1 cellular context compared by ENCODE assay signal in genomic region chr16:67966549-67967182, GRCh38.
TF ChIP-seq lines count a peak whose summit lies in the region.

No MANE protein-coding gene starts in this region.

TF ChIP-seq in HepG2, 621 proteins besides CTCF, POLR2A, EP300 and RAD21 (continued from another document):
- no peak for TF ChIP-seq ZNF597 (CRISPR knock-in tag; IDR thresholded peaks at IDR 0.05)
- TF ChIP-seq SRY (CRISPR knock-in tag; IDR thresholded peaks at IDR 0.05): no peak
- TF ChIP-seq SMC3 (IDR thresholded peaks at IDR 0.05; ENCODE audit: low read length): no peak
- TF ChIP-seq, protein P1, sequence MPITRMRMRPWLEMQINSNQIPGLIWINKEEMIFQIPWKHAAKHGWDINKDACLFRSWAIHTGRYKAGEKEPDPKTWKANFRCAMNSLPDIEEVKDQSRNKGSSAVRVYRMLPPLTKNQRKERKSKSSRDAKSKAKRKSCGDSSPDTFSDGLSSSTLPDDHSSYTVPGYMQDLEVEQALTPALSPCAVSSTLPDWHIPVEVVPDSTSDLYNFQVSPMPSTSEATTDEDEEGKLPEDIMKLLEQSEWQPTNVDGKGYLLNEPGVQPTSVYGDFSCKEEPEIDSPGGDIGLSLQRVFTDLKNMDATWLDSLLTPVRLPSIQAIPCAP (CRISPR knock-in tag; IDR thresholded peaks at IDR 0.05; ENCODE audit: low read depth): no peak; the same call in 1 of the 2 replicates
- TF ChIP-seq ZNF75D (CRISPR knock-in tag; IDR thresholded peaks at IDR 0.05; ENCODE audit: borderline replicate concordance): no peak
- no peak for TF ChIP-seq ZNF510 (CRISPR knock-in tag; IDR thresholded peaks at IDR 0.05; ENCODE audit: low read depth)
- no peak for TF ChIP-seq PTBP1 (IDR thresholded peaks at IDR 0.05; ENCODE audit: low read depth, low read length, poor library complexity, severe bottlenecking)
- TF ChIP-seq CREBL2 (CRISPR knock-in tag; IDR thresholded peaks at IDR 0.05; ENCODE audit: borderline replicate concordance): no peak
- no peak for TF ChIP-seq NONO (IDR thresholded peaks at IDR 0.05)
- TF ChIP-seq NONO (CRISPR knock-in tag; conservative IDR thresholded peaks at IDR 0.05): no peak
- TF ChIP-seq KLF15 (CRISPR knock-in tag; IDR thresholded peaks at IDR 0.05; ENCODE audit: borderline replicate concordance): no peak
- TF ChIP-seq ZSCAN29 (CRISPR knock-in tag; conservative IDR thresholded peaks at IDR 0.05): no peak; the same call in 1 of the 2 replicates
- no peak for TF ChIP-seq RARA (CRISPR knock-in tag; IDR thresholded peaks at IDR 0.05)
- TF ChIP-seq HCFC1 (IDR thresholded peaks at IDR 0.05; ENCODE audit: low read depth, low read length): no peak
- TF ChIP-seq KLF12 (CRISPR knock-in tag; IDR thresholded peaks at IDR 0.05; ENCODE audit: borderline replicate concordance): no peak; the same call in 1 of the 2 replicates
- no peak for TF ChIP-seq CBX1 (IDR thresholded peaks at IDR 0.05; ENCODE audit: low read depth)
- TF ChIP-seq HMG20B (CRISPR knock-in tag; conservative IDR thresholded peaks at IDR 0.05): no peak
- no peak for TF ChIP-seq ZSCAN20 (CRISPR knock-in tag; IDR thresholded peaks at IDR 0.05; ENCODE audit: borderline replicate concordance)
- TF ChIP-seq GFI1 (CRISPR knock-in tag; IDR thresholded peaks at IDR 0.05; ENCODE audit: borderline replicate concordance): no peak
- TF ChIP-seq ZBTB43 (CRISPR knock-in tag; conservative IDR thresholded peaks at IDR 0.05): no peak
- TF ChIP-seq, protein P2, sequence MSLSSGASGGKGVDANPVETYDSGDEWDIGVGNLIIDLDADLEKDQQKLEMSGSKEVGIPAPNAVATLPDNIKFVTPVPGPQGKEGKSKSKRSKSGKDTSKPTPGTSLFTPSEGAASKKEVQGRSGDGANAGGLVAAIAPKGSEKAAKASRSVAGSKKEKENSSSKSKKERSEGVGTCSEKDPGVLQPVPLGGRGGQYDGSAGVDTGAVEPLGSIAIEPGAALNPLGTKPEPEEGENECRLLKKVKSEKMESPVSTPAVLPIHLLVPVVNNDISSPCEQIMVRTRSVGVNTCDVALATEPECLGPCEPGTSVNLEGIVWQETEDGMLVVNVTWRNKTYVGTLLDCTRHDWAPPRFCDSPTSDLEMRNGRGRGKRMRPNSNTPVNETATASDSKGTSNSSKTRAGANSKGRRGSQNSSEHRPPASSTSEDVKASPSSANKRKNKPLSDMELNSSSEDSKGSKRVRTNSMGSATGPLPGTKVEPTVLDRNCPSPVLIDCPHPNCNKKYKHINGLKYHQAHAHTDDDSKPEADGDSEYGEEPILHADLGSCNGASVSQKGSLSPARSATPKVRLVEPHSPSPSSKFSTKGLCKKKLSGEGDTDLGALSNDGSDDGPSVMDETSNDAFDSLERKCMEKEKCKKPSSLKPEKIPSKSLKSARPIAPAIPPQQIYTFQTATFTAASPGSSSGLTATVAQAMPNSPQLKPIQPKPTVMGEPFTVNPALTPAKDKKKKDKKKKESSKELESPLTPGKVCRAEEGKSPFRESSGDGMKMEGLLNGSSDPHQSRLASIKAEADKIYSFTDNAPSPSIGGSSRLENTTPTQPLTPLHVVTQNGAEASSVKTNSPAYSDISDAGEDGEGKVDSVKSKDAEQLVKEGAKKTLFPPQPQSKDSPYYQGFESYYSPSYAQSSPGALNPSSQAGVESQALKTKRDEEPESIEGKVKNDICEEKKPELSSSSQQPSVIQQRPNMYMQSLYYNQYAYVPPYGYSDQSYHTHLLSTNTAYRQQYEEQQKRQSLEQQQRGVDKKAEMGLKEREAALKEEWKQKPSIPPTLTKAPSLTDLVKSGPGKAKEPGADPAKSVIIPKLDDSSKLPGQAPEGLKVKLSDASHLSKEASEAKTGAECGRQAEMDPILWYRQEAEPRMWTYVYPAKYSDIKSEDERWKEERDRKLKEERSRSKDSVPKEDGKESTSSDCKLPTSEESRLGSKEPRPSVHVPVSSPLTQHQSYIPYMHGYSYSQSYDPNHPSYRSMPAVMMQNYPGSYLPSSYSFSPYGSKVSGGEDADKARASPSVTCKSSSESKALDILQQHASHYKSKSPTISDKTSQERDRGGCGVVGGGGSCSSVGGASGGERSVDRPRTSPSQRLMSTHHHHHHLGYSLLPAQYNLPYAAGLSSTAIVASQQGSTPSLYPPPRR (CRISPR knock-in tag; IDR thresholded peaks at IDR 0.05; ENCODE audit: borderline replicate concordance): peak; percentile 53; the same call in 1 of the 2 replicates
- peak; percentile 40 for TF ChIP-seq POLR2AphosphoS5 (IDR thresholded peaks at IDR 0.05; ENCODE audit: low read depth, low read length)
- no peak for TF ChIP-seq TP53 (CRISPR knock-in tag; conservative IDR thresholded peaks at IDR 0.05)
- no peak for TF ChIP-seq AHR (CRISPR knock-in tag; IDR thresholded peaks at IDR 0.05)
- TF ChIP-seq, protein P3, sequence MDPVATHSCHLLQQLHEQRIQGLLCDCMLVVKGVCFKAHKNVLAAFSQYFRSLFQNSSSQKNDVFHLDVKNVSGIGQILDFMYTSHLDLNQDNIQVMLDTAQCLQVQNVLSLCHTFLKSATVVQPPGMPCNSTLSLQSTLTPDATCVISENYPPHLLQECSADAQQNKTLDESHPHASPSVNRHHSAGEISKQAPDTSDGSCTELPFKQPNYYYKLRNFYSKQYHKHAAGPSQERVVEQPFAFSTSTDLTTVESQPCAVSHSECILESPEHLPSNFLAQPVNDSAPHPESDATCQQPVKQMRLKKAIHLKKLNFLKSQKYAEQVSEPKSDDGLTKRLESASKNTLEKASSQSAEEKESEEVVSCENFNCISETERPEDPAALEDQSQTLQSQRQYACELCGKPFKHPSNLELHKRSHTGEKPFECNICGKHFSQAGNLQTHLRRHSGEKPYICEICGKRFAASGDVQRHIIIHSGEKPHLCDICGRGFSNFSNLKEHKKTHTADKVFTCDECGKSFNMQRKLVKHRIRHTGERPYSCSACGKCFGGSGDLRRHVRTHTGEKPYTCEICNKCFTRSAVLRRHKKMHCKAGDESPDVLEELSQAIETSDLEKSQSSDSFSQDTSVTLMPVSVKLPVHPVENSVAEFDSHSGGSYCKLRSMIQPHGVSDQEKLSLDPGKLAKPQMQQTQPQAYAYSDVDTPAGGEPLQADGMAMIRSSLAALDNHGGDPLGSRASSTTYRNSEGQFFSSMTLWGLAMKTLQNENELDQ (CRISPR knock-in tag; IDR thresholded peaks at IDR 0.05; ENCODE audit: borderline replicate concordance): no peak
- no peak for TF ChIP-seq KLF13 (CRISPR knock-in tag; IDR thresholded peaks at IDR 0.05)
- no peak for TF ChIP-seq RAD51 (IDR thresholded peaks at IDR 0.05; ENCODE audit: borderline replicate concordance)
- no peak for TF ChIP-seq NFAT5 (CRISPR knock-in tag; IDR thresholded peaks at IDR 0.05)
